ENCODE assay signal across 1 cellular context in the genomic region with DNA sequence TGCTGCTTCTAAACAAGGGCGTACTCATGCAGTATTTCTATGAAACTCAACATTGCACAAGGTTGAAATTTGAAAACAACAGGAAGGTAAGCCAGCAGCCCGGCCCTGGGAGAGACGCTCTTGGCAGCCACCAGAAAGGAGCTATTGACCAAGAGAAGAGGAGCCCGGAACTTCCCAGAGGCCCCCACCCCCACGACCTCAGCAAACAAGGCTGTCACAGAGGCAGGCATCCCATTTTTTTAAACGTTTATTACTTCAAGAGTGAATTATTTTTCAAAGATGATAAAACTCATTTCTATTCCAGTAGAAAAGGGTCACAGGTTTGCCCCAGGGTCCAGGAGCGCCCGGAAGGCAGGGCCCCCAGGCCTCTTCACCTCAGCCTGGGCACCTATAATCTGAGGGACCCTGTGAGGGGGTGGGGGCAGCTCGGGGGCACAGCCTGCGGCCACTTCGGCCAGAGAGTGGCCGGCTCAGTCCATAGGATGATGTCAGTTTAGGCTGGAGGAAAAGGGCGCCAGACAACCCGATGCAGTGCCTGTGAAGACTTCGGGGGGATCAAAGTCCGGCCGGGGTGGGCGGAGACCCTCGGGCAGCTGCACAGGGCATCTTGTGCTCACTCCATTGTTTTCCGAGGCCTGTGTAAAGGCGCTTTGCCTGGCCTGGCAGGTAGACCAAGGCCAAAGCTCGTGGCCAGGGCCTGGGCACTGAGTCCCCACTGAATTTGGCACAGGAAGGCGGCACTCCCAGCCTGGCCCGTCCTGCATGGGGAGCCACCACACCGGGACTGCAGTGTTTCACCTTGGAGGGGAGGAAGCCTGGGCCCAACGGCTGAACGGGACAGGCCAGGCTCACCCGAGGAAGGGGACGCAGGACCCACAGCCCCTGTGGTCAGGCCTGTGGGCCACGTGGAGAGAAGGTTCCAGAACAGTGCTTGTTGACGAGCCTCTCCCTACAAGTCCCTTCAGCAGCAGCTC.
TF ChIP-seq lines count a peak whose summit lies in the region.

No MANE protein-coding gene starts in this region.

TF ChIP-seq in HepG2, 621 proteins besides CTCF, POLR2A, EP300 and RAD21 (continued from another document and continues in another):
- TF ChIP-seq, protein P1, sequence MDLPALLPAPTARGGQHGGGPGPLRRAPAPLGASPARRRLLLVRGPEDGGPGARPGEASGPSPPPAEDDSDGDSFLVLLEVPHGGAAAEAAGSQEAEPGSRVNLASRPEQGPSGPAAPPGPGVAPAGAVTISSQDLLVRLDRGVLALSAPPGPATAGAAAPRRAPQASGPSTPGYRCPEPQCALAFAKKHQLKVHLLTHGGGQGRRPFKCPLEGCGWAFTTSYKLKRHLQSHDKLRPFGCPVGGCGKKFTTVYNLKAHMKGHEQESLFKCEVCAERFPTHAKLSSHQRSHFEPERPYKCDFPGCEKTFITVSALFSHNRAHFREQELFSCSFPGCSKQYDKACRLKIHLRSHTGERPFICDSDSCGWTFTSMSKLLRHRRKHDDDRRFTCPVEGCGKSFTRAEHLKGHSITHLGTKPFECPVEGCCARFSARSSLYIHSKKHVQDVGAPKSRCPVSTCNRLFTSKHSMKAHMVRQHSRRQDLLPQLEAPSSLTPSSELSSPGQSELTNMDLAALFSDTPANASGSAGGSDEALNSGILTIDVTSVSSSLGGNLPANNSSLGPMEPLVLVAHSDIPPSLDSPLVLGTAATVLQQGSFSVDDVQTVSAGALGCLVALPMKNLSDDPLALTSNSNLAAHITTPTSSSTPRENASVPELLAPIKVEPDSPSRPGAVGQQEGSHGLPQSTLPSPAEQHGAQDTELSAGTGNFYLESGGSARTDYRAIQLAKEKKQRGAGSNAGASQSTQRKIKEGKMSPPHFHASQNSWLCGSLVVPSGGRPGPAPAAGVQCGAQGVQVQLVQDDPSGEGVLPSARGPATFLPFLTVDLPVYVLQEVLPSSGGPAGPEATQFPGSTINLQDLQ (CRISPR knock-in tag; IDR thresholded peaks at IDR 0.05) = peak; percentile 70
- TF ChIP-seq MYNN (CRISPR knock-in tag; IDR thresholded peaks at IDR 0.05; ENCODE audit: low read depth) (no peak), ZNF274 (CRISPR knock-in tag; IDR thresholded peaks at IDR 0.05) (no peak), TEAD2 (CRISPR knock-in tag; IDR thresholded peaks at IDR 0.05) (no peak), ZNF136 (CRISPR knock-in tag; IDR thresholded peaks at IDR 0.05; ENCODE audit: low read depth) (no peak), NFE2L2 (IDR thresholded peaks at IDR 0.05; ENCODE audit: low read length) (no peak), NCOA2 (CRISPR knock-in tag; IDR thresholded peaks at IDR 0.05) (peak; percentile 11), ZNF232 (CRISPR knock-in tag; IDR thresholded peaks at IDR 0.05; ENCODE audit: borderline replicate concordance) (no peak), ZNF317 (CRISPR knock-in tag; IDR thresholded peaks at IDR 0.05) (no peak; the same call in 1 of the 2 replicates), FLYWCH1 (CRISPR knock-in tag; IDR thresholded peaks at IDR 0.05) (no peak), HDAC6 (IDR thresholded peaks at IDR 0.05; ENCODE audit: low read depth, low read length) (no peak), SAP130 (CRISPR knock-in tag; IDR thresholded peaks at IDR 0.05; ENCODE audit: low read depth) (no peak; the same call in 1 of the 2 replicates), ZNF569 (CRISPR knock-in tag; IDR thresholded peaks at IDR 0.05; ENCODE audit: borderline replicate concordance) (no peak), MAF1 (CRISPR knock-in tag; IDR thresholded peaks at IDR 0.05; ENCODE audit: borderline replicate concordance) (no peak), KLF9 (CRISPR knock-in tag; IDR thresholded peaks at IDR 0.05; ENCODE audit: low read depth) (no peak), ZNF709 (CRISPR knock-in tag; IDR thresholded peaks at IDR 0.05) (no peak), NCOA5 (CRISPR knock-in tag; IDR thresholded peaks at IDR 0.05) (no peak), TBP (CRISPR knock-in tag; IDR thresholded peaks at IDR 0.05) (no peak), PITX1 (CRISPR knock-in tag; IDR thresholded peaks at IDR 0.05) (no peak; the same call in 1 of the 2 replicates), ZNF652 (CRISPR knock-in tag; IDR thresholded peaks at IDR 0.05; ENCODE audit: borderline replicate concordance, low read depth) (no peak), ZFX (CRISPR knock-in tag; IDR thresholded peaks at IDR 0.05; ENCODE audit: low read depth) (peak; percentile 90)
- TF ChIP-seq, protein P2, sequence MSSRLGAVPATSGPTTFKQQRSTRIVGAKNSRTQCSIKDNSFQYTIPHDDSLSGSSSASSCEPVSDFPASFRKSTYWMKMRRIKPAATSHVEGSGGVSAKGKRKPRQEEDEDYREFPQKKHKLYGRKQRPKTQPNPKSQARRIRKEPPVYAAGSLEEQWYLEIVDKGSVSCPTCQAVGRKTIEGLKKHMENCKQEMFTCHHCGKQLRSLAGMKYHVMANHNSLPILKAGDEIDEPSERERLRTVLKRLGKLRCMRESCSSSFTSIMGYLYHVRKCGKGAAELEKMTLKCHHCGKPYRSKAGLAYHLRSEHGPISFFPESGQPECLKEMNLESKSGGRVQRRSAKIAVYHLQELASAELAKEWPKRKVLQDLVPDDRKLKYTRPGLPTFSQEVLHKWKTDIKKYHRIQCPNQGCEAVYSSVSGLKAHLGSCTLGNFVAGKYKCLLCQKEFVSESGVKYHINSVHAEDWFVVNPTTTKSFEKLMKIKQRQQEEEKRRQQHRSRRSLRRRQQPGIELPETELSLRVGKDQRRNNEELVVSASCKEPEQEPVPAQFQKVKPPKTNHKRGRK (CRISPR knock-in tag; IDR thresholded peaks at IDR 0.05) = 0 out of 2 replicates have a peak, but pooled peaks have one; percentile 53
- TF ChIP-seq, protein P3, sequence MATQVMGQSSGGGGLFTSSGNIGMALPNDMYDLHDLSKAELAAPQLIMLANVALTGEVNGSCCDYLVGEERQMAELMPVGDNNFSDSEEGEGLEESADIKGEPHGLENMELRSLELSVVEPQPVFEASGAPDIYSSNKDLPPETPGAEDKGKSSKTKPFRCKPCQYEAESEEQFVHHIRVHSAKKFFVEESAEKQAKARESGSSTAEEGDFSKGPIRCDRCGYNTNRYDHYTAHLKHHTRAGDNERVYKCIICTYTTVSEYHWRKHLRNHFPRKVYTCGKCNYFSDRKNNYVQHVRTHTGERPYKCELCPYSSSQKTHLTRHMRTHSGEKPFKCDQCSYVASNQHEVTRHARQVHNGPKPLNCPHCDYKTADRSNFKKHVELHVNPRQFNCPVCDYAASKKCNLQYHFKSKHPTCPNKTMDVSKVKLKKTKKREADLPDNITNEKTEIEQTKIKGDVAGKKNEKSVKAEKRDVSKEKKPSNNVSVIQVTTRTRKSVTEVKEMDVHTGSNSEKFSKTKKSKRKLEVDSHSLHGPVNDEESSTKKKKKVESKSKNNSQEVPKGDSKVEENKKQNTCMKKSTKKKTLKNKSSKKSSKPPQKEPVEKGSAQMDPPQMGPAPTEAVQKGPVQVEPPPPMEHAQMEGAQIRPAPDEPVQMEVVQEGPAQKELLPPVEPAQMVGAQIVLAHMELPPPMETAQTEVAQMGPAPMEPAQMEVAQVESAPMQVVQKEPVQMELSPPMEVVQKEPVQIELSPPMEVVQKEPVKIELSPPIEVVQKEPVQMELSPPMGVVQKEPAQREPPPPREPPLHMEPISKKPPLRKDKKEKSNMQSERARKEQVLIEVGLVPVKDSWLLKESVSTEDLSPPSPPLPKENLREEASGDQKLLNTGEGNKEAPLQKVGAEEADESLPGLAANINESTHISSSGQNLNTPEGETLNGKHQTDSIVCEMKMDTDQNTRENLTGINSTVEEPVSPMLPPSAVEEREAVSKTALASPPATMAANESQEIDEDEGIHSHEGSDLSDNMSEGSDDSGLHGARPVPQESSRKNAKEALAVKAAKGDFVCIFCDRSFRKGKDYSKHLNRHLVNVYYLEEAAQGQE (IDR thresholded peaks at IDR 0.05; ENCODE audit: borderline replicate concordance in 1 of 2, low read depth in 1 of 2, low read length in 2 of 2) = no peak
- TF ChIP-seq, protein P4, sequence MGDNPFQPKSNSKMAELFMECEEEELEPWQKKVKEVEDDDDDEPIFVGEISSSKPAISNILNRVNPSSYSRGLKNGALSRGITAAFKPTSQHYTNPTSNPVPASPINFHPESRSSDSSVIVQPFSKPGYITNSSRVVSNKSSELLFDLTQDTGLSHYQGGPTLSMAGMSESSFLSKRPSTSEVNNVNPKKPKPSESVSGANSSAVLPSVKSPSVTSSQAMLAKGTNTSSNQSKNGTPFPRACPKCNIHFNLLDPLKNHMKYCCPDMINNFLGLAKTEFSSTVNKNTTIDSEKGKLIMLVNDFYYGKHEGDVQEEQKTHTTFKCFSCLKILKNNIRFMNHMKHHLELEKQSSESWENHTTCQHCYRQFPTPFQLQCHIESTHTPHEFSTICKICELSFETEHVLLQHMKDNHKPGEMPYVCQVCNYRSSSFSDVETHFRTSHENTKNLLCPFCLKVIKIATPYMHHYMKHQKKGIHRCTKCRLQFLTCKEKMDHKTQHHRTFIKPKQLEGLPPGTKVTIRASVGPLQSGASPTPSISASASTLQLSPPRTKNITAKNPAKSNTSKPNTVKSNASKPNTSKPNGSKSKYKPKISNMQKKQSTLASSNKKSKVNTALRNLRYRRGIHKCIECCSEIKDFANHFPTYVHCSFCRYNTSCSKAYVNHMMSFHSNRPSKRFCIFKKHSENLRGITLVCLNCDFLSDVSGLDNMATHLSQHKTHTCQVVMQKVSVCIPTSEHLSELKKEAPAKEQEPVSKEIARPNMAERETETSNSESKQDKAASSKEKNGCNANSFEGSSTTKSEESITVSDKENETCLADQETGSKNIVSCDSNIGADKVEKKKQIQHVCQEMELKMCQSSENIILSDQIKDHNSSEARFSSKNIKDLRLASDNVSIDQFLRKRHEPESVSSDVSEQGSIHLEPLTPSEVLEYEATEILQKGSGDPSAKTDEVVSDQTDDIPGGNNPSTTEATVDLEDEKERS (CRISPR knock-in tag; IDR thresholded peaks at IDR 0.05) = no peak
- TF ChIP-seq, protein P5, sequence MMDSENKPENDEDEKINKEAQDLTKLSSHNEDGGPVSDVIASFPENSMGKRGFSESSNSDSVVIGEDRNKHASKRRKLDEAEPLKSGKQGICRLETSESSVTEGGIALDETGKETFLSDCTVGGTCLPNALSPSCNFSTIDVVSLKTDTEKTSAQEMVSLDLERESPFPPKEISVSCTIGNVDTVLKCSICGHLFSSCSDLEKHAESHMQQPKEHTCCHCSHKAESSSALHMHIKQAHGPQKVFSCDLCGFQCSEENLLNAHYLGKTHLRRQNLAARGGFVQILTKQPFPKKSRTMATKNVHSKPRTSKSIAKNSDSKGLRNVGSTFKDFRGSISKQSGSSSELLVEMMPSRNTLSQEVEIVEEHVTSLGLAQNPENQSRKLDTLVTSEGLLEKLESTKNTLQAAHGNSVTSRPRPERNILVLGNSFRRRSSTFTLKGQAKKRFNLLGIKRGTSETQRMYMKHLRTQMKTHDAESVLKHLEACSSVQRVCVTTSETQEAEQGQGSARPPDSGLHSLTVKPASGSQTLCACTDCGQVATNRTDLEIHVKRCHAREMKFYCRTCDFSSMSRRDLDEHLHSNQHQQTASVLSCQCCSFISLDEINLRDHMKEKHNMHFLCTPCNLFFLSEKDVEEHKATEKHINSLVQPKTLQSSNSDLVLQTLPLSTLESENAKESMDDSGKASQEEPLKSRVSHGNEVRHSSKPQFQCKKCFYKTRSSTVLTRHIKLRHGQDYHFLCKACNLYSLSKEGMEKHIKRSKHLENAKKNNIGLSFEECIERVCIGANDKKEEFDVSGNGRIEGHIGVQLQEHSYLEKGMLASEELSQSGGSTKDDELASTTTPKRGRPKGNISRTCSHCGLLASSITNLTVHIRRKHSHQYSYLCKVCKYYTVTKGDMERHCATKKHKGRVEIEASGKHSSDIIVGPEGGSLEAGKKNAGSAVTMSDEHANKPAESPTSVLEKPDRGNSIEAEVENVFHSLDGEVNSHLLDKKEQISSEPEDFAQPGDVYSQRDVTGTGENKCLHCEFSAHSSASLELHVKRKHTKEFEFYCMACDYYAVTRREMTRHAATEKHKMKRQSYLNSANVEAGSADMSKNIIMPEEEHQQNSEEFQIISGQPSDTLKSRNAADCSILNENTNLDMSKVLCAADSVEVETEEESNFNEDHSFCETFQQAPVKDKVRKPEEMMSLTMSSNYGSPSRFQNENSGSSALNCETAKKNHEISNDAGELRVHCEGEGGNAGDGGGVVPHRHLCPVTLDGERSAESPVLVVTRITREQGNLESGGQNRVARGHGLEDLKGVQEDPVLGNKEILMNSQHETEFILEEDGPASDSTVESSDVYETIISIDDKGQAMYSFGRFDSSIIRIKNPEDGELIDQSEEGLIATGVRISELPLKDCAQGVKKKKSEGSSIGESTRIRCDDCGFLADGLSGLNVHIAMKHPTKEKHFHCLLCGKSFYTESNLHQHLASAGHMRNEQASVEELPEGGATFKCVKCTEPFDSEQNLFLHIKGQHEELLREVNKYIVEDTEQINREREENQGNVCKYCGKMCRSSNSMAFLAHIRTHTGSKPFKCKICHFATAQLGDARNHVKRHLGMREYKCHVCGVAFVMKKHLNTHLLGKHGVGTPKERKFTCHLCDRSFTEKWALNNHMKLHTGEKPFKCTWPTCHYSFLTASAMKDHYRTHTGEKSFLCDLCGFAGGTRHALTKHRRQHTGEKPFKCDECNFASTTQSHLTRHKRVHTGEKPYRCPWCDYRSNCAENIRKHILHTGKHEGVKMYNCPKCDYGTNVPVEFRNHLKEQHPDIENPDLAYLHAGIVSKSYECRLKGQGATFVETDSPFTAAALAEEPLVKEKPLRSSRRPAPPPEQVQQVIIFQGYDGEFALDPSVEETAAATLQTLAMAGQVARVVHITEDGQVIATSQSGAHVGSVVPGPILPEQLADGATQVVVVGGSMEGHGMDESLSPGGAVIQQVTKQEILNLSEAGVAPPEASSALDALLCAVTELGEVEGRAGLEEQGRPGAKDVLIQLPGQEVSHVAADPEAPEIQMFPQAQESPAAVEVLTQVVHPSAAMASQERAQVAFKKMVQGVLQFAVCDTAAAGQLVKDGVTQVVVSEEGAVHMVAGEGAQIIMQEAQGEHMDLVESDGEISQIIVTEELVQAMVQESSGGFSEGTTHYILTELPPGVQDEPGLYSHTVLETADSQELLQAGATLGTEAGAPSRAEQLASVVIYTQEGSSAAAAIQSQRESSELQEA (CRISPR knock-in tag; IDR thresholded peaks at IDR 0.05; ENCODE audit: not compliant biosample characterization) = no peak
